Comparison of ENCODE assay signal across 18 cellular contexts in the genomic region with DNA sequence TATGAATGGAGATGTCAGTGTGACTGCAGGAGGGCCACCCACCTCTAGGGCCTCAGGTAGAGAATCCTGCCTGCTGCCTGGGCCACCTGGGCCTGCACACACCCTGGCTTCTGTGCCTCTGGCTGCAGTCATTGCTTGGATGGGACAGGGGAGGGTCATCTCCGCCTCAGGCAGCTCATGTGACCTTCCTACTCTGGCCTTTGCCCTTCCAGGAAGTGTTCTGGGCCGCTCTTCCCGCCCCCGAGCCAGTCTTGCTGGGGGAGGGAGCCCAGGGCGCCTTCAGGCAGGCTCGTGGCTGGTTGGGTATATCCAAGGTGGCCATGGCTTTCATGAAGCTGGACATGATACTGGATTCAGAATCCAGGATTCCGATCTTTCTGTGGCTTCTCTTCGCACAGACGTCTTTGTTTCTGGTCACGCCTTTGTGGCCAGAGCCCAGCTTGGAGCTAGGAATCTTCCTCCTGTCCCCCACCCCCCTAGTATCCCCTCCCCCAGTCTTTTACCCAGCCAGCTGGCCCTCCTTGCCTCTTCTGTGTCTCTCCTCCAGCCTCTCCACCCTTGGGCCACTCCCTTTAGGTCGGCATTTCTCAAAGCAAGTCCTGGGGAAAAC.
A peak's percentile ranks its signal among the peaks of the same experiment; 100 is the strongest.
DNase-seq lines count a peak whose midpoint lies in the region; ATAC-seq and TF ChIP-seq lines count a peak whose summit lies in the region.
"Had no signal": no experiment of that assay in that cellular context is flagged by ENCODE, and none has a peak within 500 bp of the region (broad histone marks: within the 10 kb centered on the region; RNA-seq: fewer than 3 reads in every experiment).

No MANE protein-coding gene starts in this region.

- peaks cover 80% of the 10 kb centered on the region for H3K4me1 ChIP-seq in mesenchymal stem cell (ENCODE audit: control insufficient read depth, insufficient read depth, low read depth, low read length)
- peaks cover 44% of the 10 kb centered on the region for H3K4me1 ChIP-seq in testis

- H3K9me3 Mint-ChIP-seq in brain = peaks cover 0 to 8% (median 0%) of the 10 kb centered on the region in 5 experiments
- H3K9me3 Mint-ChIP-seq in stimulated activated memory B cell treated with anti-CD40 and anti-IgM and Interleukin-4, amounts not matched to agents 10 μg/mL and 1 μg/mL and 100 μg/mL, for 72 hours = peaks cover 3% of the 10 kb centered on the region

- H2BK120ac ChIP-seq in mesenchymal stem cell (ENCODE audit: low read depth, low read length) = peak overlapping the region; percentile 66

- no peak overlapping the region for H3K4me2 ChIP-seq in mesenchymal stem cell (ENCODE audit: low read length, poor library complexity, severe bottlenecking)

- H3K23ac ChIP-seq in mesenchymal stem cell (ENCODE audit: low read length in 2 of 2) = peak overlapping the region in 1 of 2 experiments; percentile 60

- H4K8ac ChIP-seq in mesenchymal stem cell (ENCODE audit: low read length) = peak overlapping the region; percentile 46

- peak overlapping the region; percentile 54 to 92 (median 76) for H3K27ac Mint-ChIP-seq in brain
- no peak overlapping the region for H3K27ac Mint-ChIP-seq in stimulated activated memory B cell treated with anti-CD40 and anti-IgM and Interleukin-4, amounts not matched to agents 10 μg/mL and 1 μg/mL and 100 μg/mL, for 72 hours
- H3K27ac Mint-ChIP-seq: activated naive CD8-positive, alpha-beta T cell had no signal

- WGBS in mesenchymal stem cell = 47% methylated on average over 11 of the region's 11 CpGs
- WGBS in testis, 2 donors = 67 to 71% methylated on average over 2 to 11 of the region's 11 CpGs

- H2BK12ac ChIP-seq in mesenchymal stem cell (ENCODE audit: low read length in 2 of 2) = peak overlapping the region; percentile 66 to 81

- peak overlapping the region in 1 of 2 experiments; percentile 68 for H3K14ac ChIP-seq in mesenchymal stem cell (ENCODE audit: low read length in 2 of 2)

- no peak overlapping the region for H3K4me3 ChIP-seq in mesenchymal stem cell (ENCODE audit: insufficient read depth in 1 of 2, low read depth in 1 of 2, low read length in 2 of 2)
- no peak overlapping the region for H3K4me3 ChIP-seq in testis
- H3K4me3 ChIP-seq: BLaER1 treated with 17β-estradiol and CSF1 and Interleukin-3, amounts not matched to agents 10 nM and 100 nM; heart left ventricle; MG63 had no signal

- H3K9me3 ChIP-seq in mesenchymal stem cell (ENCODE audit: control insufficient read depth, low read length) (no peaks in the 10 kb centered on the region), testis (no peaks in the 10 kb centered on the region)
- H3K9me3 ChIP-seq: heart left ventricle, neutrophil had no signal

- DNase-seq in HT-29 (ENCODE audit: low spot score) (peak; percentile 60), mesenchymal stem cell (no peak), testis (peak; percentile 45), SHP77 treated with DMSO at 0.1 percent for 48 hours (lab: John Stamatoyannopoulos, UW) (no peak), substantia nigra (lab: John Stamatoyannopoulos, UW) (no peak)
- DNase-seq: activated CD8-positive, alpha-beta memory T cell treated with anti-CD3 and anti-CD28 coated beads, Interleukin-2, amount 50 U/mL, for 48 hours; DMS79 treated with DMSO at 0.1 percent for 48 hours; heart left ventricle; MG63; NCI-H2081; NCI-H526 treated with DMSO at 0.1 percent for 48 hours had no signal

- H3K27ac ChIP-seq in mesenchymal stem cell (ENCODE audit: low read length, poor library complexity, severe bottlenecking) = peak overlapping the region; percentile 29
- H3K27ac ChIP-seq in testis = peak overlapping the region; percentile 25 to 53
- no peak overlapping the region for H3K27ac ChIP-seq in substantia nigra (ENCODE audit: low read depth, low read length, poor library complexity, severe bottlenecking)
- H3K27ac ChIP-seq: BLaER1 treated with 17β-estradiol and CSF1 and Interleukin-3, amounts not matched to agents 10 nM and 100 nM; neutrophil had no signal

- H3K27me3 Mint-ChIP-seq in brain = no peaks in the 10 kb centered on the region
- H3K27me3 Mint-ChIP-seq in stimulated activated memory B cell treated with anti-CD40 and anti-IgM and Interleukin-4, amounts not matched to agents 10 μg/mL and 1 μg/mL and 100 μg/mL, for 72 hours = peaks cover 31% of the 10 kb centered on the region
- H3K27me3 Mint-ChIP-seq: activated naive CD8-positive, alpha-beta T cell had no signal

- peak overlapping the region; percentile 40 to 79 for H3K4ac ChIP-seq in mesenchymal stem cell (ENCODE audit: low read depth in 1 of 2, low read length in 2 of 2)

- peak overlapping the region; percentile 76 for H4K91ac ChIP-seq in mesenchymal stem cell (ENCODE audit: low read length)

- H2BK5ac ChIP-seq in mesenchymal stem cell (ENCODE audit: low read depth, low read length, poor library complexity, severe bottlenecking) = peak overlapping the region; percentile 54

- H3K27me3 ChIP-seq in mesenchymal stem cell (ENCODE audit: control insufficient read depth in 1 of 2, insufficient read depth in 1 of 2, low read length in 2 of 2) (no peaks in the 10 kb centered on the region), testis (no peaks in the 10 kb centered on the region)
- H3K27me3 ChIP-seq: BLaER1 treated with 17β-estradiol and CSF1 and Interleukin-3, amounts not matched to agents 10 nM and 100 nM; heart left ventricle; MG63; neutrophil had no signal

- peaks cover 87% of the 10 kb centered on the region for H3K4me1 Mint-ChIP-seq in brain
- H3K4me1 Mint-ChIP-seq in stimulated activated memory B cell treated with anti-CD40 and anti-IgM and Interleukin-4, amounts not matched to agents 10 μg/mL and 1 μg/mL and 100 μg/mL, for 72 hours = peaks cover 5% of the 10 kb centered on the region

- TF ChIP-seq CTCF in brain (conservative IDR thresholded peaks at IDR 0.05) = no peak
- TF ChIP-seq CTCF in testis (IDR thresholded peaks at IDR 0.05) = no peak

- no peak overlapping the region for H2AFZ ChIP-seq in mesenchymal stem cell (ENCODE audit: low read depth, low read length)

- TF ChIP-seq POLR2A in testis (IDR thresholded peaks at IDR 0.05) = no peak

- H3K36me3 Mint-ChIP-seq in brain = peaks cover 24% of the 10 kb centered on the region
- H3K36me3 Mint-ChIP-seq in stimulated activated memory B cell treated with anti-CD40 and anti-IgM and Interleukin-4, amounts not matched to agents 10 μg/mL and 1 μg/mL and 100 μg/mL, for 72 hours = no peaks in the 10 kb centered on the region

- H3K9ac ChIP-seq in mesenchymal stem cell (ENCODE audit: low read length) = no peak overlapping the region

- peak overlapping the region; percentile 69 to 73 for H3K18ac ChIP-seq in mesenchymal stem cell (ENCODE audit: low read depth in 1 of 2, low read length in 2 of 2)

- H2AK5ac ChIP-seq in mesenchymal stem cell (ENCODE audit: low read length, severe bottlenecking) = peak overlapping the region; percentile 62

- intact Hi-C loops in testis (cut with DNase I; ENCODE audit: low total_unique reads) = no loop called here

- H3K36me3 ChIP-seq in mesenchymal stem cell (ENCODE audit: control insufficient read depth in 1 of 2, insufficient read depth in 2 of 2, low read depth in 1 of 2, low read length in 2 of 2) (peaks cover 33 to 50% of the 10 kb centered on the region in 2 experiments), testis (ENCODE audit: low read depth, missing control alignments) (no peaks in the 10 kb centered on the region)
- H3K36me3 ChIP-seq: neutrophil had no signal

- ATAC-seq in stimulated activated memory B cell treated with anti-CD40 and anti-IgM and Interleukin-4, amounts not matched to agents 10 μg/mL and 1 μg/mL and 100 μg/mL, for 72 hours = no peak
- no peak for ATAC-seq in GM18498 (IDR thresholded peaks at IDR 0.05; ENCODE audit: unreplicated experiment)
- ATAC-seq: Panc1 had no signal

- H3K4me3 Mint-ChIP-seq in brain = no peak overlapping the region
- H3K4me3 Mint-ChIP-seq in stimulated activated memory B cell treated with anti-CD40 and anti-IgM and Interleukin-4, amounts not matched to agents 10 μg/mL and 1 μg/mL and 100 μg/mL, for 72 hours = no peak overlapping the region
- H3K4me3 Mint-ChIP-seq: activated naive CD8-positive, alpha-beta T cell had no signal

- H3K79me1 ChIP-seq in mesenchymal stem cell (replicated peaks; ENCODE audit: low read length, poor library complexity, severe bottlenecking) = peaks cover 30% of the 10 kb centered on the region

- peak overlapping the region; percentile 7 for H2BK15ac ChIP-seq in mesenchymal stem cell (ENCODE audit: low read depth, poor library complexity, severe bottlenecking)

Comparison
In these comparisons a context has a peak if more than half of its experiments do, and no peak if none do; other contexts are left out.
1. DNase-seq: peak in HT-29 (single experiment) and testis (single experiment); none in mesenchymal stem cell (single experiment), SHP77 treated with DMSO at 0.1 percent for 48 hours (single experiment) and substantia nigra (0 of 49).